ENCODE assay signal across 24 cellular contexts in the genomic region with DNA sequence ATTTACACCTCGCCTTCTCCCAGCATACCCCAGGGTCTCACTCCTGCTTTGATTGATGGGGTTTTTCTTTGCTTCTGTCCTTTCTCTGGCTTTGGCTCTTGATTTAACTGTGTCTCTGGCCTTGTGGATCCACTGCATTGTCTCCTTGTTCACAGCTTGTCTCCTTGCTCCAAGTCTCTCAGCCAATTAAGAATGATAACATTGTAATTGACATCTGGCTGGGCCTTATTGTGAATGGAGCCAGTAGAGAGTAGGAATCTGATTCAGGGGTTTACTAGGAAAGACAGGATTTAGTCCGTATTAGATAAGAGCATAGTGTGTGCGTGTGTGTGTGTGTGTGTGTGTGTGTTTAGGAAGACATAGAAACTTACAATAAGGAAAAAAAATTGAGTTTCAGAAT.
DNase-seq lines count a peak whose midpoint lies in the region; ATAC-seq and TF ChIP-seq lines count a peak whose summit lies in the region.
"Had no signal": no experiment of that assay in that cellular context is flagged by ENCODE, and none has a peak within 500 bp of the region (broad histone marks: within the 10 kb centered on the region; RNA-seq: fewer than 3 reads in every experiment).

No MANE protein-coding gene starts in this region.

- no peak for TF ChIP-seq CTCF in endodermal cell (conservative IDR thresholded peaks at IDR 0.05)

- H3K27ac ChIP-seq in endodermal cell (ENCODE audit: low read depth, low read length) = peak overlapping the region; percentile 51
- H3K27ac ChIP-seq: A549; BLaER1 treated with 17β-estradiol and CSF1 and Interleukin-3, amounts not matched to agents 10 nM and 100 nM had no signal

- H3K36me3 ChIP-seq in endodermal cell (ENCODE audit: control insufficient read depth, insufficient read depth, low read length) = no peaks in the 10 kb centered on the region
- H3K36me3 ChIP-seq in neuron (ENCODE audit: insufficient read depth, low read length) = no peaks in the 10 kb centered on the region
- H3K36me3 ChIP-seq: BE2C; BLaER1 treated with 17β-estradiol and CSF1 and Interleukin-3, amounts not matched to agents 10 nM and 100 nM had no signal

- H3K9me3 Mint-ChIP-seq in endodermal cell = no peaks in the 10 kb centered on the region
- peaks cover 17% of the 10 kb centered on the region for H3K9me3 Mint-ChIP-seq in stimulated activated effector memory CD8-positive, alpha-beta T cell treated with anti-CD3 and anti-CD28 coated beads, Interleukin-12 subunit alpha, Interleukin-12 subunit beta, amount 100 ng/mL, for 72 hours
- H3K9me3 Mint-ChIP-seq: GM23338, H9 had no signal

- H3K27me3 Mint-ChIP-seq in endodermal cell (ENCODE audit: insufficient read depth) = no peaks in the 10 kb centered on the region
- H3K27me3 Mint-ChIP-seq: CD4-positive, alpha-beta T cell; CD8-positive, alpha-beta memory T cell had no signal

- no peak overlapping the region for H3K9ac ChIP-seq in endodermal cell (ENCODE audit: extremely low read depth, low read length, poor library complexity, severe bottlenecking)
- H3K9ac ChIP-seq: BLaER1 treated with 17β-estradiol and CSF1 and Interleukin-3, amounts not matched to agents 10 nM and 100 nM had no signal

- no peak overlapping the region for H3K4me3 Mint-ChIP-seq in endodermal cell
- H3K4me3 Mint-ChIP-seq in stimulated activated effector memory CD8-positive, alpha-beta T cell treated with anti-CD3 and anti-CD28 coated beads, Interleukin-12 subunit alpha, Interleukin-12 subunit beta, amount 100 ng/mL, for 72 hours = no peak overlapping the region
- H3K4me3 Mint-ChIP-seq: CD14-positive monocyte; CD4-positive, alpha-beta T cell; CD8-positive, alpha-beta memory T cell; GM23338; H9 had no signal

- peaks cover 19% of the 10 kb centered on the region for H3K9me3 ChIP-seq in endodermal cell (ENCODE audit: control insufficient read depth, low read length)
- peaks cover 2% of the 10 kb centered on the region for H3K9me3 ChIP-seq in neuron (ENCODE audit: low read length)
- H3K9me3 ChIP-seq: A549; BE2C; BLaER1 treated with 17β-estradiol and CSF1 and Interleukin-3, amounts not matched to agents 10 nM and 100 nM had no signal

- H2AFZ ChIP-seq in neuron (ENCODE audit: low read depth, low read length) = peak overlapping the region; percentile 2
- H2AFZ ChIP-seq: GM23338 had no signal

- DNase-seq in NCI-H748 (lab: John Stamatoyannopoulos, UW; ENCODE audit: unreplicated experiment) (peak; percentile 23), NCI-H748 treated with DMSO at 0.1 percent for 48 hours (lab: John Stamatoyannopoulos, UW) (no peak), endodermal cell (no peak)
- DNase-seq in stimulated activated effector memory CD8-positive, alpha-beta T cell treated with anti-CD3 and anti-CD28 coated beads, Interleukin-12 subunit alpha, Interleukin-12 subunit beta, amount 100 ng/mL, for 72 hours (ENCODE audit: low spot score in 2 of 2) = no peak
- DNase-seq in activated CD8-positive, alpha-beta memory T cell treated with anti-CD3 and anti-CD28 coated beads, Interleukin-2, amount 50 U/mL, for 48 hours = no peak
- DNase-seq: 8988T; ACHN; AML-193; BE2C; CD4-positive, alpha-beta T cell; CD8-positive, alpha-beta memory T cell; DMS 273 treated with DMSO at 0.1 percent for 48 hours; DMS79; EL; GDM1; H9 had no signal

- H3K27me3 ChIP-seq in endodermal cell (ENCODE audit: control insufficient read depth, insufficient read depth, low read length, poor library complexity, severe bottlenecking) (no peaks in the 10 kb centered on the region), neuron (ENCODE audit: insufficient read depth, low read length) (no peaks in the 10 kb centered on the region)
- H3K27me3 ChIP-seq: BE2C; BLaER1 treated with 17β-estradiol and CSF1 and Interleukin-3, amounts not matched to agents 10 nM and 100 nM had no signal

- no peaks in the 10 kb centered on the region for H3K36me3 Mint-ChIP-seq in endodermal cell (ENCODE audit: low read depth)
- no peaks in the 10 kb centered on the region for H3K36me3 Mint-ChIP-seq in stimulated activated effector memory CD8-positive, alpha-beta T cell treated with anti-CD3 and anti-CD28 coated beads, Interleukin-12 subunit alpha, Interleukin-12 subunit beta, amount 100 ng/mL, for 72 hours
- H3K36me3 Mint-ChIP-seq: CD14-positive monocyte; CD8-positive, alpha-beta memory T cell had no signal

- 57 to 61% methylated on average over 1 to 3 of the region's 3 CpGs for WGBS in endodermal cell (ENCODE audit: insufficient coverage in 1 of 2, insufficient read length in 1 of 2), 2 experiments

- peaks cover 12% of the 10 kb centered on the region for H3K4me1 ChIP-seq in endodermal cell (ENCODE audit: control insufficient read depth, insufficient read depth, low read length)
- H3K4me1 ChIP-seq in neuron (ENCODE audit: insufficient read depth, low read length) = peaks cover 46% of the 10 kb centered on the region
- H3K4me1 ChIP-seq: A549; BE2C; BLaER1 treated with 17β-estradiol and CSF1 and Interleukin-3, amounts not matched to agents 10 nM and 100 nM had no signal

- no peak for ATAC-seq in stimulated activated effector memory CD8-positive, alpha-beta T cell treated with anti-CD3 and anti-CD28 coated beads, Interleukin-12 subunit alpha, Interleukin-12 subunit beta, amount 100 ng/mL, for 72 hours
- no peak for ATAC-seq in HG02763 (IDR thresholded peaks at IDR 0.05; ENCODE audit: unreplicated experiment)
- ATAC-seq: A549, GM12878, GM23338, HCT116 had no signal

- peaks cover 41% of the 10 kb centered on the region for H3K4me1 Mint-ChIP-seq in endodermal cell
- no peaks in the 10 kb centered on the region for H3K4me1 Mint-ChIP-seq in stimulated activated effector memory CD8-positive, alpha-beta T cell treated with anti-CD3 and anti-CD28 coated beads, Interleukin-12 subunit alpha, Interleukin-12 subunit beta, amount 100 ng/mL, for 72 hours
- H3K4me1 Mint-ChIP-seq: CD14-positive monocyte; CD8-positive, alpha-beta memory T cell had no signal

- H3K4me3 ChIP-seq in endodermal cell (ENCODE audit: low read length) (no peak overlapping the region), neuron (ENCODE audit: low read length) (no peak overlapping the region)
- H3K4me3 ChIP-seq: A549; BLaER1 treated with 17β-estradiol and CSF1 and Interleukin-3, amounts not matched to agents 10 nM and 100 nM; GM12878; GM23338 had no signal

- peak overlapping the region; percentile 1 for H3K27ac Mint-ChIP-seq in endodermal cell
- no peak overlapping the region for H3K27ac Mint-ChIP-seq in stimulated activated effector memory CD8-positive, alpha-beta T cell treated with anti-CD3 and anti-CD28 coated beads, Interleukin-12 subunit alpha, Interleukin-12 subunit beta, amount 100 ng/mL, for 72 hours
- H3K27ac Mint-ChIP-seq: CD14-positive monocyte; CD4-positive, alpha-beta T cell; CD8-positive, alpha-beta memory T cell; GM23338; H9 had no signal
